In genomic region chr1:183905497-183905896, GRCh38 we compare ENCODE assay signal across 21 cellular contexts.
DNase-seq lines count a peak whose midpoint lies in the region; ATAC-seq and TF ChIP-seq lines count a peak whose summit lies in the region.
"Had no signal": no experiment of that assay in that cellular context is flagged by ENCODE, and none has a peak within 500 bp of the region (broad histone marks: within the 10 kb centered on the region; RNA-seq: fewer than 3 reads in every experiment).

No MANE protein-coding gene starts in this region.

- no peak overlapping the region for H3K27ac Mint-ChIP-seq in endothelial cell (ENCODE audit: unreplicated experiment)
- H3K27ac Mint-ChIP-seq: B cell; CD8-positive, alpha-beta T cell had no signal

- intact Hi-C loops in right cardiac atrium (cut with DNase I) = no loop called here
- intact Hi-C loops in left colon (cut with DNase I, micrococcal nuclease) = no loop called here

- DNase-seq in NCI-H526 treated with DMSO at 0.1 percent for 48 hours (lab: John Stamatoyannopoulos, UW) = peak; percentile 96
- DNase-seq in endothelial cell (ENCODE audit: low spot score) = no peak
- DNase-seq in right cardiac atrium = peak in 1 of 3 donors; percentile 53
- DNase-seq in left colon = no peak
- DNase-seq in GM03348 (ENCODE audit: low spot score) = no peak
- DNase-seq in T-helper 9 cell = no peak
- DNase-seq: Caco-2; CD8-positive, alpha-beta T cell; GDM1; GM23248; H7; KBM-7; NCI-H1694; NCI-H2029 treated with DMSO at 0.1 percent for 48 hours; NCI-H446 treated with DMSO at 0.1 percent for 48 hours; NCI-H69; RPMI8226; SHP77 treated with DMSO at 0.1 percent for 48 hours had no signal

- no peak for TF ChIP-seq CTCF in endothelial cell (IDR thresholded peaks at IDR 0.05; ENCODE audit: unreplicated experiment)

- no peaks in the 10 kb centered on the region for H3K4me1 ChIP-seq in right cardiac atrium (ENCODE audit: control insufficient read depth, insufficient read depth, low read length)
- H3K4me1 ChIP-seq: Caco-2 had no signal

- H3K4me1 Mint-ChIP-seq in endothelial cell (ENCODE audit: unreplicated experiment) = peaks cover 21% of the 10 kb centered on the region

- H3K36me3 Mint-ChIP-seq in endothelial cell (ENCODE audit: low read depth, unreplicated experiment) = peaks cover 54% of the 10 kb centered on the region

- peak; percentile 46 to 72 for ATAC-seq in right cardiac atrium
- ATAC-seq in GM21737 (IDR thresholded peaks at IDR 0.05; ENCODE audit: unreplicated experiment) = no peak
- no peak for ATAC-seq in left colon
- ATAC-seq: CD8-positive, alpha-beta T cell had no signal

- H3K9me3 Mint-ChIP-seq in endothelial cell (ENCODE audit: unreplicated experiment) = no peaks in the 10 kb centered on the region
- H3K9me3 Mint-ChIP-seq: CD8-positive, alpha-beta T cell had no signal

- H3K27me3 ChIP-seq in right cardiac atrium (ENCODE audit: control insufficient read depth, insufficient read depth) = no peaks in the 10 kb centered on the region

- no peaks in the 10 kb centered on the region for H3K9me3 ChIP-seq in right cardiac atrium (ENCODE audit: control insufficient read depth, low read length)
- H3K9me3 ChIP-seq: Caco-2 had no signal

- peak overlapping the region; percentile 75 for H3K27ac ChIP-seq in right cardiac atrium (ENCODE audit: low read length)
- H3K27ac ChIP-seq: C4-2B, GM23248 had no signal

- H3K4me3 Mint-ChIP-seq in endothelial cell (ENCODE audit: unreplicated experiment) = peak overlapping the region; percentile 52
- H3K4me3 Mint-ChIP-seq: B cell; CD8-positive, alpha-beta T cell had no signal

- no peaks in the 10 kb centered on the region for H3K27me3 Mint-ChIP-seq in endothelial cell (ENCODE audit: unreplicated experiment)
- H3K27me3 Mint-ChIP-seq: B cell had no signal

- 78% methylated on average over 5 of the region's 5 CpGs for WGBS in right cardiac atrium

- no peak overlapping the region for H3K4me3 ChIP-seq in right cardiac atrium (ENCODE audit: low read length)
- H3K4me3 ChIP-seq: GM23248 had no signal

Comparison
In these comparisons a context has a peak if more than half of its experiments do, and no peak if none do; other contexts are left out.
1. ATAC-seq: peak in right cardiac atrium (2 of 2); none in GM21737 (single experiment) and left colon (single experiment).